10 cellular contexts compared by ENCODE assay signal in the genomic region with DNA sequence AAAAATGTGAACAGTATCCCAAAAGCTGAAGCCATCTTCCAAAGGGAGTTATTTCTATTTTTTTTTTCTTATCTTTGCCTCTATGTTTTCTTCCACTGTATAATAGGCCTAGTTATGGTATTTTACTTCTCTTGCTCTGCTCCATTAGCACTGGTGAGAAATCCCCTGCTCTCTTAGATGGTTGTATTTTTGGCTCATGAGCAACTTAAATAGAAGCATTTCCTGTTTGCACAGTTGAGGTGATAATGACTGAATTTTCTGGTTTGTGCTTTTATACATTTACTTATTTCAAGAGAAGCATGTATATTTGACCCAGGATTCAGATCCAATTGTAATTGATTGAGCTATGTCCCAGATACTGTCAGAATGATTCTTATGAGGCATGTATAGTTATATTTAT.
DNase-seq lines count a peak whose midpoint lies in the region; ATAC-seq and TF ChIP-seq lines count a peak whose summit lies in the region.
"Had no signal": no experiment of that assay in that cellular context is flagged by ENCODE, and none has a peak within 500 bp of the region (broad histone marks: within the 10 kb centered on the region; RNA-seq: fewer than 3 reads in every experiment).

No MANE protein-coding gene starts in this region.

- H3K27me3 ChIP-seq in naive thymus-derived CD4-positive, alpha-beta T cell (ENCODE audit: control insufficient read depth in 2 of 2, insufficient read depth in 2 of 2, low read length in 2 of 2) = no peaks in the 10 kb centered on the region
- no peaks in the 10 kb centered on the region for H3K27me3 ChIP-seq in gastrocnemius medialis

- CTCF ChIA-PET in naive thymus-derived CD4-positive, alpha-beta T cell (lab: Charles Lee) = interaction anchor here (0.6 kb wide), 1 partner anchor 131 kb away, joined by 4 read pairs; no protein-coding TSS in a partner anchor

- peaks cover 7 to 37% (median 20%) of the 10 kb centered on the region in 7 donors for H3K4me1 Mint-ChIP-seq in naive thymus-derived CD4-positive, alpha-beta T cell

- H3K36me3 ChIP-seq in naive thymus-derived CD4-positive, alpha-beta T cell (ENCODE audit: control insufficient read depth in 2 of 3, insufficient read depth in 3 of 3, low read length in 3 of 3) = no peaks in the 10 kb centered on the region
- H3K36me3 ChIP-seq in gastrocnemius medialis = no peaks in the 10 kb centered on the region

- H3K4me1 ChIP-seq in naive thymus-derived CD4-positive, alpha-beta T cell (ENCODE audit: control insufficient read depth in 2 of 2, insufficient read depth in 2 of 2, low read length in 2 of 2) = peaks cover 0 to 5% of the 10 kb centered on the region in 2 donors
- H3K4me1 ChIP-seq in gastrocnemius medialis = no peaks in the 10 kb centered on the region

- H3K27me3 Mint-ChIP-seq in naive thymus-derived CD4-positive, alpha-beta T cell = no peaks in the 10 kb centered on the region

- TF ChIP-seq CTCF in gastrocnemius medialis (IDR thresholded peaks at IDR 0.05 in 4 of 5, conservative IDR thresholded peaks at IDR 0.05 in 1 of 5) = no peak

- H3K9me3 Mint-ChIP-seq in naive thymus-derived CD4-positive, alpha-beta T cell = peaks cover 0 to 34% (median 15%) of the 10 kb centered on the region in 11 donors

- in situ Hi-C loops in gastrocnemius medialis (cut with MboI; ENCODE audit: low sequenced_read_pairs in 4 of 4) = no loop called here

- no peaks in the 10 kb centered on the region for H3K9me3 ChIP-seq in naive thymus-derived CD4-positive, alpha-beta T cell (ENCODE audit: control insufficient read depth in 2 of 3, low read length in 3 of 3)
- H3K9me3 ChIP-seq in gastrocnemius medialis = no peaks in the 10 kb centered on the region

- TF ChIP-seq POLR2A in gastrocnemius medialis (IDR thresholded peaks at IDR 0.05) = no peak

- POLR2A ChIA-PET in naive thymus-derived CD4-positive, alpha-beta T cell (lab: Charles Lee) = interaction anchor here (0.6 kb wide), 2 partner anchors 58 to 103 kb away, joined by 3 read pairs; no protein-coding TSS in a partner anchor

- H3K27ac Mint-ChIP-seq in naive thymus-derived CD4-positive, alpha-beta T cell = peak overlapping the region in 1 of 9 donors; percentile 19

- intact Hi-C loops in naive thymus-derived CD4-positive, alpha-beta T cell (cut with micrococcal nuclease) = loop anchor here in 1 of 2 donors (5.0 kb wide), 2 partner anchors 39 to 171 kb away; no protein-coding TSS in a partner anchor
- intact Hi-C loops in gastrocnemius medialis (cut with DNase I; ENCODE audit: low total_unique reads) = no loop called here

- no peak overlapping the region for H3K27ac ChIP-seq in naive thymus-derived CD4-positive, alpha-beta T cell (ENCODE audit: low read depth, low read length)
- H3K27ac ChIP-seq in gastrocnemius medialis = no peak overlapping the region

- peaks cover 21 to 32% (median 29%) of the 10 kb centered on the region in 5 donors for H3K36me3 Mint-ChIP-seq in naive thymus-derived CD4-positive, alpha-beta T cell

- no peak overlapping the region for H3K4me3 ChIP-seq in naive thymus-derived CD4-positive, alpha-beta T cell (ENCODE audit: low read length)
- no peak overlapping the region for H3K4me3 ChIP-seq in gastrocnemius medialis

- H3K4me3 Mint-ChIP-seq in naive thymus-derived CD4-positive, alpha-beta T cell = peak overlapping the region in 1 of 10 donors; percentile 27

- DNase-seq in naive thymus-derived CD4-positive, alpha-beta T cell = peak in 2 of 9 donors; percentile 1
- DNase-seq in gastrocnemius medialis (no peak), glomerular visceral epithelial cell (ENCODE audit: extremely low spot score) (no peak), amygdala (lab: John Stamatoyannopoulos, UW) (no peak)
- DNase-seq: activated CD4-positive, alpha-beta T cell treated with anti-CD3 and anti-CD28 coated beads for 4 hours; NCI-H2029; RPMI8226 had no signal

- ATAC-seq in GM18909 (IDR thresholded peaks at IDR 0.05; ENCODE audit: poor library complexity, unreplicated experiment) (peak; percentile 98), GM21723 (IDR thresholded peaks at IDR 0.05; ENCODE audit: unreplicated experiment) (peak; percentile 100), HG03378 (IDR thresholded peaks at IDR 0.05; ENCODE audit: unreplicated experiment) (peak; percentile 99), gastrocnemius medialis (no peak)
- peak; percentile 44 for ATAC-seq in naive thymus-derived CD4-positive, alpha-beta T cell

Comparison
In these comparisons a context has a peak if more than half of its experiments do, and no peak if none do; other contexts are left out.
1. ATAC-seq: peak in GM18909 (single experiment), GM21723 (single experiment), HG03378 (single experiment) and naive thymus-derived CD4-positive, alpha-beta T cell (single experiment); none in gastrocnemius medialis (0 of 2).